Comparison of ENCODE assay signal across 1 cellular context in the genomic region with DNA sequence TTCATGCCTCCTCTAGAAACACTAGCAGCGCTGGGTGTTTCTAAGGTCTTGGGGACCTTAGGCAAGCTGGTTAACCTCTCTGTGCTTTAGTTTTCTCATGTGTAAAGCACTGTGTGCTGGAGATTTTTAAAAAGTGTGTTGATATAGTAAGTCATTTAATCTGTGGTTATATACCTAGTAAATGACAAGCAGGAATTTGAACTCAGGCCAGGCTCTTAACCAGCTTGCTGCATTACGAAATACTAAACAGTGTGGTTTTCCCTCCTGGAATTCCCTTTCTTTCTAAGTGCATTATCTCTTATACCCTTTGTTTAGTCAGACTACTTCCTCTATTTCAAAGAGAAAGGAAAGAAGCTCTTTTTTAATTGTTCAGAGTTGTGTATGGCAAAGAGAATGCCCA.
TF ChIP-seq lines count a peak whose summit lies in the region.

No MANE protein-coding gene starts in this region.

TF ChIP-seq in GM23338, 12 proteins besides CTCF, POLR2A, EP300 and RAD21 (continued from another document):
- TF ChIP-seq, protein P1, sequence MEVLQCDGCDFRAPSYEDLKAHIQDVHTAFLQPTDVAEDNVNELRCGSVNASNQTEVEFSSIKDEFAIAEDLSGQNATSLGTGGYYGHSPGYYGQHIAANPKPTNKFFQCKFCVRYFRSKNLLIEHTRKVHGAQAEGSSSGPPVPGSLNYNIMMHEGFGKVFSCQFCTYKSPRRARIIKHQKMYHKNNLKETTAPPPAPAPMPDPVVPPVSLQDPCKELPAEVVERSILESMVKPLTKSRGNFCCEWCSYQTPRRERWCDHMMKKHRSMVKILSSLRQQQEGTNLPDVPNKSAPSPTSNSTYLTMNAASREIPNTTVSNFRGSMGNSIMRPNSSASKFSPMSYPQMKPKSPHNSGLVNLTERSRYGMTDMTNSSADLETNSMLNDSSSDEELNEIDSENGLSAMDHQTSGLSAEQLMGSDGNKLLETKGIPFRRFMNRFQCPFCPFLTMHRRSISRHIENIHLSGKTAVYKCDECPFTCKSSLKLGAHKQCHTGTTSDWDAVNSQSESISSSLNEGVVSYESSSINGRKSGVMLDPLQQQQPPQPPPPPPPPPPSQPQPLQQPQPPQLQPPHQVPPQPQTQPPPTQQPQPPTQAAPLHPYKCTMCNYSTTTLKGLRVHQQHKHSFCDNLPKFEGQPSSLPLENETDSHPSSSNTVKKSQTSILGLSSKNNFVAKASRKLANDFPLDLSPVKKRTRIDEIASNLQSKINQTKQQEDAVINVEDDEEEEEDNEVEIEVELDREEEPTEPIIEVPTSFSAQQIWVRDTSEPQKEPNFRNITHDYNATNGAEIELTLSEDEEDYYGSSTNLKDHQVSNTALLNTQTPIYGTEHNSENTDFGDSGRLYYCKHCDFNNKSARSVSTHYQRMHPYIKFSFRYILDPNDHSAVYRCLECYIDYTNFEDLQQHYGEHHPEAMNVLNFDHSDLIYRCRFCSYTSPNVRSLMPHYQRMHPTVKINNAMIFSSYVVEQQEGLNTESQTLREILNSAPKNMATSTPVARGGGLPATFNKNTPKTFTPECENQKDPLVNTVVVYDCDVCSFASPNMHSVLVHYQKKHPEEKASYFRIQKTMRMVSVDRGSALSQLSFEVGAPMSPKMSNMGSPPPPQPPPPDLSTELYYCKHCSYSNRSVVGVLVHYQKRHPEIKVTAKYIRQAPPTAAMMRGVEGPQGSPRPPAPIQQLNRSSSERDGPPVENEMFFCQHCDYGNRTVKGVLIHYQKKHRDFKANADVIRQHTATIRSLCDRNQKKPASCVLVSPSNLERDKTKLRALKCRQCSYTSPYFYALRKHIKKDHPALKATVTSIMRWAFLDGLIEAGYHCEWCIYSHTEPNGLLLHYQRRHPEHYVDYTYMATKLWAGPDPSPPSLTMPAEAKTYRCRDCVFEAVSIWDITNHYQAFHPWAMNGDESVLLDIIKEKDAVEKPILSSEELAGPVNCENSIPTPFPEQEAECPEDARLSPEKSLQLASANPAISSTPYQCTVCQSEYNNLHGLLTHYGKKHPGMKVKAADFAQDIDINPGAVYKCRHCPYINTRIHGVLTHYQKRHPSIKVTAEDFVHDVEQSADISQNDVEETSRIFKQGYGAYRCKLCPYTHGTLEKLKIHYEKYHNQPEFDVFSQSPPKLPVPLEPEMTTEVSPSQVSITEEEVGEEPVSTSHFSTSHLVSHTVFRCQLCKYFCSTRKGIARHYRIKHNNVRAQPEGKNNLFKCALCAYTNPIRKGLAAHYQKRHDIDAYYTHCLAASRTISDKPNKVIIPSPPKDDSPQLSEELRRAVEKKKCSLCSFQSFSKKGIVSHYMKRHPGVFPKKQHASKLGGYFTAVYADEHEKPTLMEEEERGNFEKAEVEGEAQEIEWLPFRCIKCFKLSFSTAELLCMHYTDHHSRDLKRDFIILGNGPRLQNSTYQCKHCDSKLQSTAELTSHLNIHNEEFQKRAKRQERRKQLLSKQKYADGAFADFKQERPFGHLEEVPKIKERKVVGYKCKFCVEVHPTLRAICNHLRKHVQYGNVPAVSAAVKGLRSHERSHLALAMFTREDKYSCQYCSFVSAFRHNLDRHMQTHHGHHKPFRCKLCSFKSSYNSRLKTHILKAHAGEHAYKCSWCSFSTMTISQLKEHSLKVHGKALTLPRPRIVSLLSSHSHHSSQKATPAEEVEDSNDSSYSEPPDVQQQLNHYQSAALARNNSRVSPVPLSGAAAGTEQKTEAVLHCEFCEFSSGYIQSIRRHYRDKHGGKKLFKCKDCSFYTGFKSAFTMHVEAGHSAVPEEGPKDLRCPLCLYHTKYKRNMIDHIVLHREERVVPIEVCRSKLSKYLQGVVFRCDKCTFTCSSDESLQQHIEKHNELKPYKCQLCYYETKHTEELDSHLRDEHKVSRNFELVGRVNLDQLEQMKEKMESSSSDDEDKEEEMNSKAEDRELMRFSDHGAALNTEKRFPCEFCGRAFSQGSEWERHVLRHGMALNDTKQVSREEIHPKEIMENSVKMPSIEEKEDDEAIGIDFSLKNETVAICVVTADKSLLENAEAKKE (CRISPR knock-in tag; IDR thresholded peaks at IDR 0.05) = no peak
- TF ChIP-seq JUNB (IDR thresholded peaks at IDR 0.05; ENCODE audit: unreplicated experiment) = no peak
- TF ChIP-seq, protein P2, sequence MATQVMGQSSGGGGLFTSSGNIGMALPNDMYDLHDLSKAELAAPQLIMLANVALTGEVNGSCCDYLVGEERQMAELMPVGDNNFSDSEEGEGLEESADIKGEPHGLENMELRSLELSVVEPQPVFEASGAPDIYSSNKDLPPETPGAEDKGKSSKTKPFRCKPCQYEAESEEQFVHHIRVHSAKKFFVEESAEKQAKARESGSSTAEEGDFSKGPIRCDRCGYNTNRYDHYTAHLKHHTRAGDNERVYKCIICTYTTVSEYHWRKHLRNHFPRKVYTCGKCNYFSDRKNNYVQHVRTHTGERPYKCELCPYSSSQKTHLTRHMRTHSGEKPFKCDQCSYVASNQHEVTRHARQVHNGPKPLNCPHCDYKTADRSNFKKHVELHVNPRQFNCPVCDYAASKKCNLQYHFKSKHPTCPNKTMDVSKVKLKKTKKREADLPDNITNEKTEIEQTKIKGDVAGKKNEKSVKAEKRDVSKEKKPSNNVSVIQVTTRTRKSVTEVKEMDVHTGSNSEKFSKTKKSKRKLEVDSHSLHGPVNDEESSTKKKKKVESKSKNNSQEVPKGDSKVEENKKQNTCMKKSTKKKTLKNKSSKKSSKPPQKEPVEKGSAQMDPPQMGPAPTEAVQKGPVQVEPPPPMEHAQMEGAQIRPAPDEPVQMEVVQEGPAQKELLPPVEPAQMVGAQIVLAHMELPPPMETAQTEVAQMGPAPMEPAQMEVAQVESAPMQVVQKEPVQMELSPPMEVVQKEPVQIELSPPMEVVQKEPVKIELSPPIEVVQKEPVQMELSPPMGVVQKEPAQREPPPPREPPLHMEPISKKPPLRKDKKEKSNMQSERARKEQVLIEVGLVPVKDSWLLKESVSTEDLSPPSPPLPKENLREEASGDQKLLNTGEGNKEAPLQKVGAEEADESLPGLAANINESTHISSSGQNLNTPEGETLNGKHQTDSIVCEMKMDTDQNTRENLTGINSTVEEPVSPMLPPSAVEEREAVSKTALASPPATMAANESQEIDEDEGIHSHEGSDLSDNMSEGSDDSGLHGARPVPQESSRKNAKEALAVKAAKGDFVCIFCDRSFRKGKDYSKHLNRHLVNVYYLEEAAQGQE (IDR thresholded peaks at IDR 0.05; ENCODE audit: unreplicated experiment) = no peak
- TF ChIP-seq NANOG (IDR thresholded peaks at IDR 0.05; ENCODE audit: borderline replicate concordance) = no peak
- TF ChIP-seq, protein P3, sequence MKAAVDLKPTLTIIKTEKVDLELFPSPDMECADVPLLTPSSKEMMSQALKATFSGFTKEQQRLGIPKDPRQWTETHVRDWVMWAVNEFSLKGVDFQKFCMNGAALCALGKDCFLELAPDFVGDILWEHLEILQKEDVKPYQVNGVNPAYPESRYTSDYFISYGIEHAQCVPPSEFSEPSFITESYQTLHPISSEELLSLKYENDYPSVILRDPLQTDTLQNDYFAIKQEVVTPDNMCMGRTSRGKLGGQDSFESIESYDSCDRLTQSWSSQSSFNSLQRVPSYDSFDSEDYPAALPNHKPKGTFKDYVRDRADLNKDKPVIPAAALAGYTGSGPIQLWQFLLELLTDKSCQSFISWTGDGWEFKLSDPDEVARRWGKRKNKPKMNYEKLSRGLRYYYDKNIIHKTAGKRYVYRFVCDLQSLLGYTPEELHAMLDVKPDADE (IDR thresholded peaks at IDR 0.05) = no peak
- TF ChIP-seq ZNF114 (CRISPR knock-in tag; IDR thresholded peaks at IDR 0.05) = no peak
- no peak for TF ChIP-seq ZNF331 (CRISPR knock-in tag; IDR thresholded peaks at IDR 0.05; ENCODE audit: low read depth)
- no peak for TF ChIP-seq STAT1 (IDR thresholded peaks at IDR 0.05; ENCODE audit: unreplicated experiment)
- TF ChIP-seq EZH2 (IDR thresholded peaks at IDR 0.05; ENCODE audit: low read depth, unreplicated experiment) = no peak
- no peak for TF ChIP-seq CREB1 (CRISPR knock-in tag; IDR thresholded peaks at IDR 0.05; ENCODE audit: low read depth)
